In genomic region chr1:203663820-203664219, GRCh38 we compare ENCODE assay signal across 11 cellular contexts. TPM values are rescaled to one million over a fixed set of nuclear protein-coding genes. Genes with fewer than 3 reads are reported as not detected.
DNase-seq lines count a peak whose midpoint lies in the region; ATAC-seq and TF ChIP-seq lines count a peak whose summit lies in the region.
"Had no signal": no experiment of that assay in that cellular context is flagged by ENCODE, and none has a peak within 500 bp of the region (broad histone marks: within the 10 kb centered on the region; RNA-seq: fewer than 3 reads in every experiment).

No MANE protein-coding gene starts in this region.

- peaks cover 33% of the 10 kb centered on the region for H3F3A ChIP-seq in PC-9 (ENCODE audit: insufficient read depth, low read depth)

- TF ChIP-seq EP300 in sigmoid colon (IDR thresholded peaks at IDR 0.05): no peak

- H3K4me1 ChIP-seq in PC-9 (replicated peaks; ENCODE audit: insufficient read depth) (peaks cover 44% of the 10 kb centered on the region), sigmoid colon (peaks cover 0 to 100% (median 96%) of the 10 kb centered on the region in 4 donors), upper lobe of right lung (peaks cover 46% of the 10 kb centered on the region)

- H3K9me3 ChIP-seq in PC-9 (ENCODE audit: insufficient read depth, low read depth) (no peaks in the 10 kb centered on the region), sigmoid colon (no peaks in the 10 kb centered on the region), upper lobe of right lung (no peaks in the 10 kb centered on the region), MG63 (no peaks in the 10 kb centered on the region)

- intact Hi-C loops in PC-9 (cut with micrococcal nuclease; ENCODE audit: unreplicated experiment): no loop called here
- intact Hi-C loops in sigmoid colon (cut with DNase I): no loop called here
- intact Hi-C loops in upper lobe of right lung (cut with DNase I): no loop called here

- TF ChIP-seq CTCF in PC-9 (conservative IDR thresholded peaks at IDR 0.05) (no peak), coronary artery (IDR thresholded peaks at IDR 0.05) (no peak), sigmoid colon (IDR thresholded peaks at IDR 0.05) (no peak), upper lobe of right lung (IDR thresholded peaks at IDR 0.05) (no peak)

- H3K4me2 ChIP-seq in PC-9: peak overlapping the region; percentile 40; the same call in 1 of the 2 replicates

- peaks cover 44% of the 10 kb centered on the region for H3K79me2 ChIP-seq in PC-9 (ENCODE audit: low read depth)

- no peak for ATAC-seq in upper lobe of right lung

- H3K36me3 ChIP-seq in PC-9 (ENCODE audit: low read depth) (0 out of 2 replicates have a peak, but pooled peaks cover 7% of the 10 kb centered on the region), sigmoid colon (no peaks in the 10 kb centered on the region), upper lobe of right lung (no peaks in the 10 kb centered on the region), MG63 (peaks cover 59% of the 10 kb centered on the region)

- WGBS in sigmoid colon, 2 donors: 96 to 98% methylated on average over 2 of the region's 2 CpGs

- no peak overlapping the region for H2AFZ ChIP-seq in PC-9

- H3K4me3 ChIP-seq in PC-9 (no peak overlapping the region), coronary artery (no peak overlapping the region), sigmoid colon (no peak overlapping the region), upper lobe of right lung (no peak overlapping the region), MG63 (no peak overlapping the region)

- H4K20me1 ChIP-seq in PC-9 (ENCODE audit: insufficient read depth): no peaks in the 10 kb centered on the region; the same call in 1 of the 2 replicates

- H3K9me2 ChIP-seq in PC-9 (ENCODE audit: insufficient read depth): no peaks in the 10 kb centered on the region

- POLR2A ChIA-PET in PC-9 (lab: Charles Lee; ENCODE audit: unreplicated experiment): interaction anchor here (0.5 to 1.0 kb wide), 2 partner anchors 10 to 118 kb away, joined by 3 to 23 read pairs; no protein-coding TSS in a partner anchor

- no TSS peak for BruUV-seq in PC-9 (replicated peaks; lab: Mats Ljungman, UMichigan)

- peak; percentile 52 for DNase-seq in EH (ENCODE audit: low read depth)
- no peak for DNase-seq in PC-9
- DNase-seq in coronary artery (ENCODE audit: low spot score): no peak
- no peak for DNase-seq in sigmoid colon
- no peak for DNase-seq in NOMO-1 treated with dmso at 0.1 percent for 144 hours (lab: John Stamatoyannopoulos, UW; ENCODE audit: unreplicated experiment)
- DNase-seq in upper lobe of right lung: no peak
- no peak for DNase-seq in MG63
- no peak for DNase-seq in globus pallidus (ENCODE audit: low spot score)
- DNase-seq: activated B cell treated with CpG ODN at 0.5 μM for 24 hours, head of caudate nucleus, NCI-H774 had no signal

- CTCF ChIA-PET in PC-9 (lab: Charles Lee): interaction anchor here (0.7 to 1.4 kb wide), 3 partner anchors 10 to 38 kb away, joined by 4 to 10 read pairs (median 6); no protein-coding TSS in a partner anchor

- H3K27me3 ChIP-seq in PC-9 (ENCODE audit: insufficient read depth, low read depth) (no peaks in the 10 kb centered on the region), sigmoid colon (no peaks in the 10 kb centered on the region), upper lobe of right lung (no peaks in the 10 kb centered on the region), MG63 (no peaks in the 10 kb centered on the region)

- no peak for TF ChIP-seq POLR2A in sigmoid colon (IDR thresholded peaks at IDR 0.05)

- H3K27ac ChIP-seq in PC-9: peak overlapping the region; percentile 77
- peak overlapping the region; percentile 12 to 33 for H3K27ac ChIP-seq in coronary artery
- peak overlapping the region; percentile 83 to 98 (median 88) for H3K27ac ChIP-seq in sigmoid colon
- no peak overlapping the region for H3K27ac ChIP-seq in upper lobe of right lung

RNA-seq across cellular contexts. Expression of gene ATP2B4, which starts 37.2 kb away (rescaled TPM):
- total RNA-seq in PC-9 (2021) (31.2 and 39.7 TPM in 2 replicates), sigmoid colon (100 to 1,000 TPM; 229 to 595 (median 347) TPM), upper lobe of right lung (93.8 TPM)
- polyA plus RNA-seq in sigmoid colon: 10 to 100 TPM in 1 of 3 donors, 1 to 10 TPM in 2; 1.6 to 34.5 (median 4.2) TPM
- 37.6 and 43.6 TPM in 2 replicates for total RNA-seq in MG63 (2014; rRNA removed; shearing (Covaris generic); ENCODE audit: low replicate concordance)
